ENCODE assay signal across 8 cellular contexts in the genomic region with DNA sequence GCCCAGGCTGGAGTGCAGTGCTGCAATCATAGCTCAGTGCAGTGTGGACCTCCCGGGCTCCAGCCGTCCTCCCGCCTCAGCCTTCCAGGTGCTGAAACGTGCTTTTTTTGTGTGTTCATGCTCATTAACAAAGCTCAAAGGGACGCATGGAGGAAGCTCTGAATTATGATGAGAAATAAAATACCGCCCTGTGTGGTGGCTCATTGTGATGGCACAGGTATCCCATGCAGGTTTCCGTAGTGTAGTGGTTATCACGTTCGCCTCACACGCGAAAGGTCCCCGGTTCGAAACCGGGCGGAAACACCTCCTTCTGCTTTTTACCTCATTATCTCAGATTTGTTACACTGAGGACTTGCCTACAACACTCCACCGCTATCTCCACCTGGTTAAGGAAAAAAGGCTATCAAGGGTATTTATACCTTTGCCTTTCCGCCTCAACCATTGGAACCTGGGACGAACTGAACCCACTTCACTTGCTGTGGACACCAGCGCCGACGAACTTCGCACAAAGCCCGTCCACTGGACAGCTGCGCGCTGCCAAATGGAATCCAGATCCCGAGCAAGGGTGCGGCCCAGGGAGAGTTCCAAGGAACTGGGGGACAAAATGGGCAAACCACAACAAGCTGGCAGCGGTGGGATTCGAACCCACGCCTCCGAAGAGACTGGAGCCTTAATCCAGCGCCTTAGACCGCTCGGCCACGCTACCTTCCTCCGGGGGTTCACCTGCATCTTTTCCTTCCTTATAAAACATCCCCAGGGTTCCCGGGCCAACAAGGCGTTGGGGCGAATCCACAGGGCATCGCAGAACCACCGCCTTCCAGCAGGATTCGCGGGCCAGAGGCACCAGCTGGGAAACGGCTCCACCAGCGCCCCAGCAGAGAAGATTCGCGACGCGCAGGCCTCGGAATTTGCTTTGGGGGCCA. TPM values are rescaled to one million over a fixed set of nuclear protein-coding genes. Genes with fewer than 3 reads are reported as not detected.
A peak's percentile ranks its signal among the peaks of the same experiment; 100 is the strongest.
DNase-seq lines count a peak whose midpoint lies in the region; ATAC-seq and TF ChIP-seq lines count a peak whose summit lies in the region.

No MANE protein-coding gene starts in this region.

- H3K27me3 ChIP-seq in heart right ventricle (peaks cover 8 to 92% (median 75%) of the 10 kb centered on the region in 7 donors), iPS-15b (ENCODE audit: control insufficient read depth, insufficient read depth, low read length) (peaks cover 42% of the 10 kb centered on the region), adrenal gland (peaks cover 69% of the 10 kb centered on the region)

- H3K27ac Mint-ChIP-seq in stimulated activated naive B cell treated with anti-CD40 and anti-IgM and Interleukin-4, amounts not matched to agents 10 μg/mL and 1 μg/mL and 100 μg/mL, for 72 hours: peak overlapping the region; percentile 96

- ATAC-seq in heart right ventricle: peak in 5 of 8 donors; percentile 16 to 48 (median 42)
- peak; percentile 81 to 89 for ATAC-seq in stimulated activated naive B cell treated with anti-CD40 and anti-IgM and Interleukin-4, amounts not matched to agents 10 μg/mL and 1 μg/mL and 100 μg/mL, for 72 hours (replicated peaks)

- no peak for TF ChIP-seq POLR2A in adrenal gland (IDR thresholded peaks at IDR 0.05)

- no peak for DNase-seq in heart right ventricle
- no peak for DNase-seq in cardiac septum (ENCODE audit: low spot score)
- peak; percentile 92 for DNase-seq in HT-29 (ENCODE audit: low spot score)
- DNase-seq in activated CD8-positive, alpha-beta memory T cell treated with anti-CD3 and anti-CD28 coated beads, Interleukin-2, amount 50 U/mL, for 48 hours: peak; percentile 94
- DNase-seq in stimulated activated naive B cell treated with anti-CD40 and anti-IgM and Interleukin-4, amounts not matched to agents 10 μg/mL and 1 μg/mL and 100 μg/mL, for 72 hours: peak; percentile 61
- no peak for DNase-seq in posterior cingulate gyrus
- no peak for DNase-seq in adrenal gland

- peaks cover 19 to 33% of the 10 kb centered on the region in 2 donors for H3K4me1 Mint-ChIP-seq in stimulated activated naive B cell treated with anti-CD40 and anti-IgM and Interleukin-4, amounts not matched to agents 10 μg/mL and 1 μg/mL and 100 μg/mL, for 72 hours

- intact Hi-C loops in heart right ventricle (cut with DNase I) (no loop called here), cardiac septum (cut with DNase I) (no loop called here), posterior cingulate gyrus (cut with DNase I) (no loop called here), adrenal gland (cut with DNase I) (loop anchor here in 1 of 2 donors (5.0 kb wide), 1 partner anchor 391 kb away; no protein-coding TSS in a partner anchor)

- H3K4me1 ChIP-seq in heart right ventricle: peaks cover 0 to 28% (median 15%) of the 10 kb centered on the region in 9 donors
- peaks cover 2% of the 10 kb centered on the region for H3K4me1 ChIP-seq in iPS-15b (ENCODE audit: control insufficient read depth, insufficient read depth, low read length)
- no peaks in the 10 kb centered on the region for H3K4me1 ChIP-seq in adrenal gland (replicated peaks in 1 of 2)

- peak overlapping the region in 8 of 10 donors; percentile 16 to 78 (median 68) for H3K27ac ChIP-seq in heart right ventricle
- no peak overlapping the region for H3K27ac ChIP-seq in adrenal gland

- peaks cover 8 to 10% of the 10 kb centered on the region in 2 donors for H3K36me3 Mint-ChIP-seq in stimulated activated naive B cell treated with anti-CD40 and anti-IgM and Interleukin-4, amounts not matched to agents 10 μg/mL and 1 μg/mL and 100 μg/mL, for 72 hours

- peaks cover 31 to 37% of the 10 kb centered on the region in 2 donors for H3K27me3 Mint-ChIP-seq in stimulated activated naive B cell treated with anti-CD40 and anti-IgM and Interleukin-4, amounts not matched to agents 10 μg/mL and 1 μg/mL and 100 μg/mL, for 72 hours

- no peak for TF ChIP-seq CTCF in heart right ventricle (IDR thresholded peaks at IDR 0.05)
- TF ChIP-seq CTCF in adrenal gland (IDR thresholded peaks at IDR 0.05): no peak

- H3K4me3 Mint-ChIP-seq in stimulated activated naive B cell treated with anti-CD40 and anti-IgM and Interleukin-4, amounts not matched to agents 10 μg/mL and 1 μg/mL and 100 μg/mL, for 72 hours: peak overlapping the region; percentile 82 to 88

- H3K9ac ChIP-seq in iPS-15b (ENCODE audit: low read depth, low read length): peak overlapping the region; percentile 47

- H3K36me3 ChIP-seq in heart right ventricle (no peaks in the 10 kb centered on the region), iPS-15b (ENCODE audit: control insufficient read depth, insufficient read depth, low read length) (no peaks in the 10 kb centered on the region), adrenal gland (replicated peaks in 1 of 2) (no peaks in the 10 kb centered on the region)

- WGBS in heart right ventricle, 2 donors: 3 to 10% methylated on average over 50 of the region's 50 CpGs
- 3 to 5% (median 4%) methylated on average over 32 to 50 of the region's 50 CpGs for WGBS in adrenal gland, 4 donors

- H3K9me3 ChIP-seq in heart right ventricle (no peaks in the 10 kb centered on the region), iPS-15b (ENCODE audit: control insufficient read depth, insufficient read depth, low read length) (no peaks in the 10 kb centered on the region), adrenal gland (replicated peaks in 1 of 3) (no peaks in the 10 kb centered on the region)

- H3K9me3 Mint-ChIP-seq in stimulated activated naive B cell treated with anti-CD40 and anti-IgM and Interleukin-4, amounts not matched to agents 10 μg/mL and 1 μg/mL and 100 μg/mL, for 72 hours: peaks cover 0 to 5% of the 10 kb centered on the region in 2 donors

- H3K4me3 ChIP-seq in heart right ventricle (peak overlapping the region in 5 of 10 donors; percentile 9 to 33 (median 15)), iPS-15b (ENCODE audit: low read depth, low read length) (peak overlapping the region; percentile 84), adrenal gland (no peak overlapping the region)

RNA-seq across cellular contexts. Expression of a gene that starts 26.3 kb away (rescaled TPM):
- not detected for total RNA-seq in heart right ventricle
- polyA plus RNA-seq in heart right ventricle: not detected
- not detected for total RNA-seq in cardiac septum
- not detected in 2 replicates for total RNA-seq in HT-29 (2014; rRNA removed; shearing (Covaris generic))
- total RNA-seq in adrenal gland: not detected
- not detected for polyA plus RNA-seq in adrenal gland

RNA-seq across cellular contexts. Expression of a gene that starts 31.3 kb away (rescaled TPM):
- 1 to 10 TPM; 4.4 to 9.5 (median 6.0) TPM for total RNA-seq in heart right ventricle
- polyA plus RNA-seq in heart right ventricle: 10 to 100 TPM in 1 of 2 donors, 1 to 10 TPM in 1; 3.9 to 30.8 TPM
- total RNA-seq in cardiac septum: 6.4 TPM
- 2.9 and 5.5 TPM in 2 replicates for total RNA-seq in HT-29 (2014; rRNA removed; shearing (Covaris generic))
- total RNA-seq in adrenal gland: 1 to 10 TPM in 7 of 8 donors, under 1 TPM in 1; 0.78 to 6.3 (median 4.4) TPM
- 1 to 10 TPM; 2.1 to 5.3 (median 3.4) TPM for polyA plus RNA-seq in adrenal gland

RNA-seq across cellular contexts. Expression of a gene that starts 42.7 kb away (rescaled TPM):
- total RNA-seq in heart right ventricle (not detected), cardiac septum (not detected), adrenal gland (not detected)
- polyA plus RNA-seq in heart right ventricle (not detected), adrenal gland (not detected)
- total RNA-seq in HT-29 (2014; rRNA removed; shearing (Covaris generic)): not detected in 2 replicates

RNA-seq across cellular contexts. Expression of a gene that starts 49.4 kb away (rescaled TPM):
- total RNA-seq in heart right ventricle: 10 to 100 TPM; 17.3 to 28.2 (median 26.0) TPM
- 10 to 100 TPM; 12.1 to 20.5 TPM for polyA plus RNA-seq in heart right ventricle
- 33.0 TPM for total RNA-seq in cardiac septum
- total RNA-seq in HT-29 (2014; rRNA removed; shearing (Covaris generic)): 29.9 and 37.9 TPM in 2 replicates
- total RNA-seq in adrenal gland: 10 to 100 TPM; 15.6 to 41.6 (median 19.6) TPM
- 10 to 100 TPM; 13.3 to 56.2 (median 28.1) TPM for polyA plus RNA-seq in adrenal gland

Comparison
In these comparisons a context has a peak if more than half of its experiments do, and no peak if none do; other contexts are left out.
1. DNase-seq: peak in HT-29 (single experiment), activated CD8-positive, alpha-beta memory T cell treated with anti-CD3 and anti-CD28 coated beads, Interleukin-2, amount 50 U/mL, for 48 hours (single experiment) and stimulated activated naive B cell treated with anti-CD40 and anti-IgM and Interleukin-4, amounts not matched to agents 10 μg/mL and 1 μg/mL and 100 μg/mL, for 72 hours (single experiment); none in heart right ventricle (0 of 2), cardiac septum (single experiment), posterior cingulate gyrus (0 of 10) and adrenal gland (0 of 7).
2. H3K27ac ChIP-seq: peak in heart right ventricle (8 of 10); none in adrenal gland (0 of 5).